ENCODE assay signal across 19 cellular contexts in genomic region chr20:58571942-58572666, GRCh38. TPM values are rescaled to one million over a fixed set of nuclear protein-coding genes. Genes with fewer than 3 reads are reported as not detected.
DNase-seq lines count a peak whose midpoint lies in the region; ATAC-seq and TF ChIP-seq lines count a peak whose summit lies in the region.
"Had no signal": no experiment of that assay in that cellular context is flagged by ENCODE, and none has a peak within 500 bp of the region (broad histone marks: within the 10 kb centered on the region; RNA-seq: fewer than 3 reads in every experiment).

No MANE protein-coding gene starts in this region.

- H3K27me3 Mint-ChIP-seq in osteocyte (ENCODE audit: unreplicated experiment), result no peaks in the 10 kb centered on the region
- H3K27me3 Mint-ChIP-seq in naive thymus-derived CD8-positive, alpha-beta T cell, result peaks cover 1 to 16% (median 10%) of the 10 kb centered on the region in 5 donors

- peak; percentile 30 for ATAC-seq in Panc1
- ATAC-seq in naive thymus-derived CD8-positive, alpha-beta T cell, result no peak
- ATAC-seq: body of pancreas, GM12878 had no signal

- H3K27ac Mint-ChIP-seq in osteocyte (ENCODE audit: unreplicated experiment), result peak overlapping the region; percentile 93
- no peak overlapping the region for H3K27ac Mint-ChIP-seq in naive thymus-derived CD8-positive, alpha-beta T cell
- H3K27ac Mint-ChIP-seq: CD4-positive, alpha-beta memory T cell had no signal

- CTCF ChIA-PET in AG04449 (lab: Yijun Ruan, JAX), result interaction anchor here (0.7 kb wide), 1 partner anchor 21 kb away, joined by 3 read pairs; no protein-coding TSS in a partner anchor
- CTCF ChIA-PET in Panc1 (lab: Charles Lee), result no interaction called here

- H3K36me3 ChIP-seq in Panc1 (ENCODE audit: control insufficient read depth, insufficient read depth, low read length), result no peaks in the 10 kb centered on the region
- H3K36me3 ChIP-seq: Peyer's patch had no signal

- peaks cover 41% of the 10 kb centered on the region for H3K4me1 Mint-ChIP-seq in osteocyte (ENCODE audit: unreplicated experiment)
- peaks cover 6 to 8% (median 7%) of the 10 kb centered on the region in 4 donors for H3K4me1 Mint-ChIP-seq in naive thymus-derived CD8-positive, alpha-beta T cell

- H3K36me3 Mint-ChIP-seq in osteocyte (ENCODE audit: unreplicated experiment), result no peaks in the 10 kb centered on the region
- no peaks in the 10 kb centered on the region for H3K36me3 Mint-ChIP-seq in naive thymus-derived CD8-positive, alpha-beta T cell
- H3K36me3 Mint-ChIP-seq: CD4-positive, alpha-beta memory T cell had no signal

- no peak for TF ChIP-seq CTCF in AG04449 (IDR thresholded peaks at IDR 0.05; ENCODE audit: insufficient read depth, low read length, missing control alignments)
- no peak for TF ChIP-seq CTCF in Panc1 (IDR thresholded peaks at IDR 0.05)
- TF ChIP-seq CTCF in osteocyte (IDR thresholded peaks at IDR 0.05), result no peak

- DNase-seq in AG04449 (ENCODE audit: low read depth, low spot score) (peak; percentile 69), Panc1 (ENCODE audit: low read depth, low spot score) (no peak), fibroblast of peridontal ligament (ENCODE audit: extremely low read depth) (peak; percentile 50), osteocyte (ENCODE audit: extremely low spot score, unreplicated experiment) (no peak), caudate nucleus (lab: John Stamatoyannopoulos, UW) (no peak), GOT3 (lab: John Stamatoyannopoulos, UW) (no peak), NCI-H2227 treated with DMSO at 0.1 percent for 48 hours (lab: John Stamatoyannopoulos, UW) (no peak)
- DNase-seq in naive thymus-derived CD8-positive, alpha-beta T cell, result no peak
- DNase-seq: activated gamma-delta T cell; body of pancreas; CD4-positive, alpha-beta memory T cell; NCI-H1930; NCI-H526 treated with DMSO at 0.1 percent for 48 hours; Peyer's patch; stimulated activated naive CD4-positive, alpha-beta T cell had no signal

- H3K4me1 ChIP-seq in Panc1 (ENCODE audit: control insufficient read depth, insufficient read depth, low read length), result 0 out of 2 replicates have a peak, but pooled peaks cover 15% of the 10 kb centered on the region
- H3K4me1 ChIP-seq: body of pancreas, Peyer's patch had no signal

- no peak overlapping the region for H3K4me3 ChIP-seq in AG04449 (ENCODE audit: low read depth, low read length)
- no peak overlapping the region for H3K4me3 ChIP-seq in Panc1 (ENCODE audit: low read depth in 2 of 2, low read length in 2 of 2)
- H3K4me3 ChIP-seq: body of pancreas, GM12878, Peyer's patch, skin epidermis had no signal

- peak overlapping the region; percentile 71; the same call in 1 of the 2 replicates for H3K27ac ChIP-seq in Panc1 (ENCODE audit: low read length)
- H3K27ac ChIP-seq in caudate nucleus (ENCODE audit: low read depth, low read length), result no peak overlapping the region
- H3K27ac ChIP-seq: body of pancreas, Peyer's patch, skin epidermis had no signal

- H3K9me3 ChIP-seq in Panc1 (ENCODE audit: control insufficient read depth, insufficient read depth, low read depth, low read length), result no peaks in the 10 kb centered on the region
- H3K9me3 ChIP-seq: body of pancreas, Peyer's patch had no signal

- POLR2A ChIA-PET in AG04449 (lab: Yijun Ruan, JAX), result interaction anchor here (0.6 to 1.2 kb wide), 6 partner anchors 8 to 104 kb away, joined by 3 to 11 read pairs (median 4); no protein-coding TSS in a partner anchor
- POLR2A ChIA-PET in Panc1 (lab: Charles Lee), result no interaction called here
- POLR2A ChIA-PET in naive thymus-derived CD8-positive, alpha-beta T cell (lab: Charles Lee), result no interaction called here

- no peaks in the 10 kb centered on the region for H3K27me3 ChIP-seq in Panc1 (ENCODE audit: control insufficient read depth, insufficient read depth, low read length)
- H3K27me3 ChIP-seq: body of pancreas, Peyer's patch had no signal

- no peaks in the 10 kb centered on the region for H3K9me3 Mint-ChIP-seq in osteocyte (ENCODE audit: unreplicated experiment)
- H3K9me3 Mint-ChIP-seq in naive thymus-derived CD8-positive, alpha-beta T cell, result no peaks in the 10 kb centered on the region
- H3K9me3 Mint-ChIP-seq: CD4-positive, alpha-beta memory T cell had no signal

- no TSS peak for BruUV-seq in Panc1 (replicated peaks; lab: Mats Ljungman, UMichigan)

- intact Hi-C loops in Panc1 (cut with micrococcal nuclease; ENCODE audit: unreplicated experiment), result no loop called here

- in situ Hi-C loops in Panc1 (cut with HindIII; ENCODE audit: low pct_unique_long_range_greater_than_20kb, low sequenced_read_pairs), result no loop called here

- peak overlapping the region; percentile 23 for H3K4me3 Mint-ChIP-seq in osteocyte (ENCODE audit: unreplicated experiment)
- no peak overlapping the region for H3K4me3 Mint-ChIP-seq in naive thymus-derived CD8-positive, alpha-beta T cell
- H3K4me3 Mint-ChIP-seq: CD4-positive, alpha-beta memory T cell had no signal

RNA-seq across cellular contexts. Expression of gene APCDD1L, which starts 56.9 kb away (rescaled TPM):
- 0.62 TPM for total RNA-seq in Panc1 (2021; ENCODE audit: unreplicated experiment)
- 2.0 TPM for polyA plus RNA-seq in Panc1 (2012; ENCODE audit: insufficient read length)
- total RNA-seq in osteocyte, result 2.4 and 3.1 TPM in 2 replicates
- total RNA-seq in naive thymus-derived CD8-positive, alpha-beta T cell, result not detected
- polyA plus RNA-seq in naive thymus-derived CD8-positive, alpha-beta T cell, result under 1 TPM in 1 of 3 donors, not detected in 2; 0.48 TPM
- total RNA-seq: activated CD8-positive, alpha-beta memory T cell treated with anti-CD3 and anti-CD28 coated beads for 36 hours; CD4-positive, alpha-beta memory T cell; GM12878; lung microvascular endothelial cell; Peyer's patch had no signal

Comparison
In these comparisons a context has a peak if more than half of its experiments do, and no peak if none do; other contexts are left out.
1. DNase-seq: peak in AG04449 (single experiment) and fibroblast of peridontal ligament (single experiment); none in Panc1 (single experiment), osteocyte (single experiment), naive thymus-derived CD8-positive, alpha-beta T cell (0 of 10), caudate nucleus (0 of 61), GOT3 (single experiment) and NCI-H2227 treated with DMSO at 0.1 percent for 48 hours (single experiment).